1 cellular context compared by ENCODE assay signal in the genomic region with DNA sequence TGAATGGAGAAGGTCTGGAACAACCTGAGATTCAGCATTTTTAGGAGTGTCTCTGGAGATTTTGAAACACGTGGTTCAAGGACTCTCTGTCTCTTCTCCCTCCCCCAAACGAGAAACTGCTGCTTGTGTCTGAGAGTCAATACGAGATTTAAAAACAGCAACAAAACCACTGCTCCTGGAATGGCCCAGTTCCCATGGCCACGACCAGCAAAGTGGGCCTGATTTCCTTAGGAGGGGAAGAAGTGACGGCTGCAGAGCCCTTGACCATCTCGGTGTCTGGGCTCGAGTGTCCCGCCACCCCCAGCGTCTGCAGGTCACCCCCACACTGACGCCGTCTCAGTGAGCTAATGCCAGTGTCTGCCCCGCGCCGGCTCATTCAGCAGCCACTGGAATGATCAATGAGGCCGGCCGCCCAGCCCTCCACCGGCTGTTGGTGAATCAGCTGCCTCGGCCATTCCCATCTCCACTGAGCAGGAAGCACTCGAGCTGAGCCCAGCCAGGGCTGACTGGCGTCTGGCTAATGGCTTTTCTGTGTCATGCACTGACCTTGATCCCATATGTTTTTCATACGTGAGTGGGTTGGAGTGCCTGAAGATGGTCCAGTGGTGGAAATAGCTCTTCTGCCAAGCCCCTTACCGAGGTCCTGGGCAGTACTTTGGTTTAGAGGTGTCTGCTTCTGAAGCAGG.
TF ChIP-seq lines count a peak whose summit lies in the region.

No MANE protein-coding gene starts in this region.

TF ChIP-seq in HepG2, 621 proteins besides CTCF, POLR2A, EP300 and RAD21 (continued from another document and continues in another):
- TF ChIP-seq, protein P1, sequence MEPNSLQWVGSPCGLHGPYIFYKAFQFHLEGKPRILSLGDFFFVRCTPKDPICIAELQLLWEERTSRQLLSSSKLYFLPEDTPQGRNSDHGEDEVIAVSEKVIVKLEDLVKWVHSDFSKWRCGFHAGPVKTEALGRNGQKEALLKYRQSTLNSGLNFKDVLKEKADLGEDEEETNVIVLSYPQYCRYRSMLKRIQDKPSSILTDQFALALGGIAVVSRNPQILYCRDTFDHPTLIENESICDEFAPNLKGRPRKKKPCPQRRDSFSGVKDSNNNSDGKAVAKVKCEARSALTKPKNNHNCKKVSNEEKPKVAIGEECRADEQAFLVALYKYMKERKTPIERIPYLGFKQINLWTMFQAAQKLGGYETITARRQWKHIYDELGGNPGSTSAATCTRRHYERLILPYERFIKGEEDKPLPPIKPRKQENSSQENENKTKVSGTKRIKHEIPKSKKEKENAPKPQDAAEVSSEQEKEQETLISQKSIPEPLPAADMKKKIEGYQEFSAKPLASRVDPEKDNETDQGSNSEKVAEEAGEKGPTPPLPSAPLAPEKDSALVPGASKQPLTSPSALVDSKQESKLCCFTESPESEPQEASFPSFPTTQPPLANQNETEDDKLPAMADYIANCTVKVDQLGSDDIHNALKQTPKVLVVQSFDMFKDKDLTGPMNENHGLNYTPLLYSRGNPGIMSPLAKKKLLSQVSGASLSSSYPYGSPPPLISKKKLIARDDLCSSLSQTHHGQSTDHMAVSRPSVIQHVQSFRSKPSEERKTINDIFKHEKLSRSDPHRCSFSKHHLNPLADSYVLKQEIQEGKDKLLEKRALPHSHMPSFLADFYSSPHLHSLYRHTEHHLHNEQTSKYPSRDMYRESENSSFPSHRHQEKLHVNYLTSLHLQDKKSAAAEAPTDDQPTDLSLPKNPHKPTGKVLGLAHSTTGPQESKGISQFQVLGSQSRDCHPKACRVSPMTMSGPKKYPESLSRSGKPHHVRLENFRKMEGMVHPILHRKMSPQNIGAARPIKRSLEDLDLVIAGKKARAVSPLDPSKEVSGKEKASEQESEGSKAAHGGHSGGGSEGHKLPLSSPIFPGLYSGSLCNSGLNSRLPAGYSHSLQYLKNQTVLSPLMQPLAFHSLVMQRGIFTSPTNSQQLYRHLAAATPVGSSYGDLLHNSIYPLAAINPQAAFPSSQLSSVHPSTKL (CRISPR knock-in tag; IDR thresholded peaks at IDR 0.05) = peak; percentile 85
- TF ChIP-seq CREM (IDR thresholded peaks at IDR 0.05) = no peak
- no peak for TF ChIP-seq CREM (CRISPR knock-in tag; IDR thresholded peaks at IDR 0.05)
- TF ChIP-seq, protein P2, sequence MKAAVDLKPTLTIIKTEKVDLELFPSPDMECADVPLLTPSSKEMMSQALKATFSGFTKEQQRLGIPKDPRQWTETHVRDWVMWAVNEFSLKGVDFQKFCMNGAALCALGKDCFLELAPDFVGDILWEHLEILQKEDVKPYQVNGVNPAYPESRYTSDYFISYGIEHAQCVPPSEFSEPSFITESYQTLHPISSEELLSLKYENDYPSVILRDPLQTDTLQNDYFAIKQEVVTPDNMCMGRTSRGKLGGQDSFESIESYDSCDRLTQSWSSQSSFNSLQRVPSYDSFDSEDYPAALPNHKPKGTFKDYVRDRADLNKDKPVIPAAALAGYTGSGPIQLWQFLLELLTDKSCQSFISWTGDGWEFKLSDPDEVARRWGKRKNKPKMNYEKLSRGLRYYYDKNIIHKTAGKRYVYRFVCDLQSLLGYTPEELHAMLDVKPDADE (CRISPR knock-in tag; IDR thresholded peaks at IDR 0.05) = no peak
- TF ChIP-seq SIN3B (IDR thresholded peaks at IDR 0.05; ENCODE audit: low read length) = no peak
- TF ChIP-seq ESRRA (CRISPR knock-in tag; IDR thresholded peaks at IDR 0.05; ENCODE audit: low read depth) = no peak; the same call in 1 of the 2 replicates
- no peak; the same call in 1 of the 2 replicates for TF ChIP-seq MTA1 (CRISPR knock-in tag; IDR thresholded peaks at IDR 0.05; ENCODE audit: borderline replicate concordance)
- TF ChIP-seq NAIF1 (CRISPR knock-in tag; IDR thresholded peaks at IDR 0.05; ENCODE audit: borderline replicate concordance) = no peak
- no peak for TF ChIP-seq ZNF484 (CRISPR knock-in tag; IDR thresholded peaks at IDR 0.05; ENCODE audit: borderline replicate concordance, low read depth)
- TF ChIP-seq MLX (CRISPR knock-in tag; IDR thresholded peaks at IDR 0.05) = peak; percentile 44; the same call in 1 of the 2 replicates
- no peak for TF ChIP-seq ZNF83 (CRISPR knock-in tag; IDR thresholded peaks at IDR 0.05; ENCODE audit: borderline replicate concordance)
- no peak for TF ChIP-seq ZNF20 (CRISPR knock-in tag; IDR thresholded peaks at IDR 0.05)
- TF ChIP-seq GTF3A (CRISPR knock-in tag; conservative IDR thresholded peaks at IDR 0.05) = no peak
- TF ChIP-seq, protein P3, sequence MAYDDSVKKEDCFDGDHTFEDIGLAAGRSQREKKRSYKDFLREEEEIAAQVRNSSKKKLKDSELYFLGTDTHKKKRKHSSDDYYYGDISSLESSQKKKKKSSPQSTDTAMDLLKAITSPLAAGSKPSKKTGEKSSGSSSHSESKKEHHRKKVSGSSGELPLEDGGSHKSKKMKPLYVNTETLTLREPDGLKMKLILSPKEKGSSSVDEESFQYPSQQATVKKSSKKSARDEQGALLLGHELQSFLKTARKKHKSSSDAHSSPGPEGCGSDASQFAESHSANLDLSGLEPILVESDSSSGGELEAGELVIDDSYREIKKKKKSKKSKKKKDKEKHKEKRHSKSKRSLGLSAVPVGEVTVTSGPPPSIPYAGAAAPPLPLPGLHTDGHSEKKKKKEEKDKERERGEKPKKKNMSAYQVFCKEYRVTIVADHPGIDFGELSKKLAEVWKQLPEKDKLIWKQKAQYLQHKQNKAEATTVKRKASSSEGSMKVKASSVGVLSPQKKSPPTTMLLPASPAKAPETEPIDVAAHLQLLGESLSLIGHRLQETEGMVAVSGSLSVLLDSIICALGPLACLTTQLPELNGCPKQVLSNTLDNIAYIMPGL (CRISPR knock-in tag; IDR thresholded peaks at IDR 0.05; ENCODE audit: borderline replicate concordance in 1 of 2, low read depth in 1 of 2) = peak in 1 of 2 experiments; percentile 65; a peak in 1 of 4 replicates
- TF ChIP-seq ZBTB1 (CRISPR knock-in tag; IDR thresholded peaks at IDR 0.05; ENCODE audit: borderline replicate concordance) = 0 out of 2 replicates have a peak, but pooled peaks have one; percentile 11
- TF ChIP-seq MTA3 (CRISPR knock-in tag; IDR thresholded peaks at IDR 0.05) = no peak
- TF ChIP-seq SOX5 (CRISPR knock-in tag; IDR thresholded peaks at IDR 0.05; ENCODE audit: borderline replicate concordance) = 0 out of 2 replicates have a peak, but pooled peaks have one; percentile 48
- TF ChIP-seq SCMH1 (CRISPR knock-in tag; IDR thresholded peaks at IDR 0.05; ENCODE audit: borderline replicate concordance) = no peak
- TF ChIP-seq, protein P4, sequence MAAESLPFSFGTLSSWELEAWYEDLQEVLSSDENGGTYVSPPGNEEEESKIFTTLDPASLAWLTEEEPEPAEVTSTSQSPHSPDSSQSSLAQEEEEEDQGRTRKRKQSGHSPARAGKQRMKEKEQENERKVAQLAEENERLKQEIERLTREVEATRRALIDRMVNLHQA (CRISPR knock-in tag; IDR thresholded peaks at IDR 0.05) = no peak
- no peak for TF ChIP-seq EED (CRISPR knock-in tag; IDR thresholded peaks at IDR 0.05)
- no peak for TF ChIP-seq ZNF343 (CRISPR knock-in tag; IDR thresholded peaks at IDR 0.05)
- no peak for TF ChIP-seq ZBTB14 (CRISPR knock-in tag; IDR thresholded peaks at IDR 0.05)
- no peak; the same call in 1 of the 2 replicates for TF ChIP-seq ZNF777 (CRISPR knock-in tag; IDR thresholded peaks at IDR 0.05)
- TF ChIP-seq, protein P5, sequence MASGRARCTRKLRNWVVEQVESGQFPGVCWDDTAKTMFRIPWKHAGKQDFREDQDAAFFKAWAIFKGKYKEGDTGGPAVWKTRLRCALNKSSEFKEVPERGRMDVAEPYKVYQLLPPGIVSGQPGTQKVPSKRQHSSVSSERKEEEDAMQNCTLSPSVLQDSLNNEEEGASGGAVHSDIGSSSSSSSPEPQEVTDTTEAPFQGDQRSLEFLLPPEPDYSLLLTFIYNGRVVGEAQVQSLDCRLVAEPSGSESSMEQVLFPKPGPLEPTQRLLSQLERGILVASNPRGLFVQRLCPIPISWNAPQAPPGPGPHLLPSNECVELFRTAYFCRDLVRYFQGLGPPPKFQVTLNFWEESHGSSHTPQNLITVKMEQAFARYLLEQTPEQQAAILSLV (CRISPR knock-in tag; IDR thresholded peaks at IDR 0.05; ENCODE audit: borderline replicate concordance) = no peak; the same call in 1 of the 2 replicates
- no peak for TF ChIP-seq ZNF530 (CRISPR knock-in tag; IDR thresholded peaks at IDR 0.05; ENCODE audit: low read depth)
- TF ChIP-seq, protein P6, sequence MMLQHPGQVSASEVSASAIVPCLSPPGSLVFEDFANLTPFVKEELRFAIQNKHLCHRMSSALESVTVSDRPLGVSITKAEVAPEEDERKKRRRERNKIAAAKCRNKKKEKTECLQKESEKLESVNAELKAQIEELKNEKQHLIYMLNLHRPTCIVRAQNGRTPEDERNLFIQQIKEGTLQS (CRISPR knock-in tag; IDR thresholded peaks at IDR 0.05) = peak; percentile 57
- no peak for TF ChIP-seq ETV6 (CRISPR knock-in tag; conservative IDR thresholded peaks at IDR 0.05)
- TF ChIP-seq ZNF124 (CRISPR knock-in tag; IDR thresholded peaks at IDR 0.05) = no peak
- no peak for TF ChIP-seq ZNF230 (CRISPR knock-in tag; IDR thresholded peaks at IDR 0.05)
- TF ChIP-seq ZNF468 (CRISPR knock-in tag; IDR thresholded peaks at IDR 0.05) = no peak
- no peak for TF ChIP-seq HMG20B (CRISPR knock-in tag; conservative IDR thresholded peaks at IDR 0.05)
- peak; percentile 48 for TF ChIP-seq PITX1 (CRISPR knock-in tag; IDR thresholded peaks at IDR 0.05)
- TF ChIP-seq ZNF30 (CRISPR knock-in tag; IDR thresholded peaks at IDR 0.05) = no peak
- peak; percentile 18; the same call in 1 of the 2 replicates for TF ChIP-seq HNF4A (CRISPR knock-in tag; IDR thresholded peaks at IDR 0.05)
- no peak for TF ChIP-seq GMEB1 (CRISPR knock-in tag; IDR thresholded peaks at IDR 0.05; ENCODE audit: borderline replicate concordance)
- TF ChIP-seq, protein P7, sequence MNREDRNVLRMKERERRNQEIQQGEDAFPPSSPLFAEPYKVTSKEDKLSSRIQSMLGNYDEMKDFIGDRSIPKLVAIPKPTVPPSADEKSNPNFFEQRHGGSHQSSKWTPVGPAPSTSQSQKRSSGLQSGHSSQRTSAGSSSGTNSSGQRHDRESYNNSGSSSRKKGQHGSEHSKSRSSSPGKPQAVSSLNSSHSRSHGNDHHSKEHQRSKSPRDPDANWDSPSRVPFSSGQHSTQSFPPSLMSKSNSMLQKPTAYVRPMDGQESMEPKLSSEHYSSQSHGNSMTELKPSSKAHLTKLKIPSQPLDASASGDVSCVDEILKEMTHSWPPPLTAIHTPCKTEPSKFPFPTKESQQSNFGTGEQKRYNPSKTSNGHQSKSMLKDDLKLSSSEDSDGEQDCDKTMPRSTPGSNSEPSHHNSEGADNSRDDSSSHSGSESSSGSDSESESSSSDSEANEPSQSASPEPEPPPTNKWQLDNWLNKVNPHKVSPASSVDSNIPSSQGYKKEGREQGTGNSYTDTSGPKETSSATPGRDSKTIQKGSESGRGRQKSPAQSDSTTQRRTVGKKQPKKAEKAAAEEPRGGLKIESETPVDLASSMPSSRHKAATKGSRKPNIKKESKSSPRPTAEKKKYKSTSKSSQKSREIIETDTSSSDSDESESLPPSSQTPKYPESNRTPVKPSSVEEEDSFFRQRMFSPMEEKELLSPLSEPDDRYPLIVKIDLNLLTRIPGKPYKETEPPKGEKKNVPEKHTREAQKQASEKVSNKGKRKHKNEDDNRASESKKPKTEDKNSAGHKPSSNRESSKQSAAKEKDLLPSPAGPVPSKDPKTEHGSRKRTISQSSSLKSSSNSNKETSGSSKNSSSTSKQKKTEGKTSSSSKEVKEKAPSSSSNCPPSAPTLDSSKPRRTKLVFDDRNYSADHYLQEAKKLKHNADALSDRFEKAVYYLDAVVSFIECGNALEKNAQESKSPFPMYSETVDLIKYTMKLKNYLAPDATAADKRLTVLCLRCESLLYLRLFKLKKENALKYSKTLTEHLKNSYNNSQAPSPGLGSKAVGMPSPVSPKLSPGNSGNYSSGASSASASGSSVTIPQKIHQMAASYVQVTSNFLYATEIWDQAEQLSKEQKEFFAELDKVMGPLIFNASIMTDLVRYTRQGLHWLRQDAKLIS (CRISPR knock-in tag; IDR thresholded peaks at IDR 0.05) = no peak
- no peak for TF ChIP-seq MATR3 (CRISPR knock-in tag; IDR thresholded peaks at IDR 0.05)
- no peak for TF ChIP-seq ARNT (IDR thresholded peaks at IDR 0.05)
- TF ChIP-seq, protein P8, sequence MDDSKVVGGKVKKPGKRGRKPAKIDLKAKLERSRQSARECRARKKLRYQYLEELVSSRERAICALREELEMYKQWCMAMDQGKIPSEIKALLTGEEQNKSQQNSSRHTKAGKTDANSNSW (CRISPR knock-in tag; IDR thresholded peaks at IDR 0.05; ENCODE audit: borderline replicate concordance) = no peak
- TF ChIP-seq MEIS1 (CRISPR knock-in tag; IDR thresholded peaks at IDR 0.05; ENCODE audit: borderline replicate concordance) = no peak
- no peak for TF ChIP-seq IKZF4 (CRISPR knock-in tag; IDR thresholded peaks at IDR 0.05; ENCODE audit: borderline replicate concordance, low read depth, not compliant biosample characterization)
